Comparison of ENCODE assay signal across 15 cellular contexts in the genomic region with DNA sequence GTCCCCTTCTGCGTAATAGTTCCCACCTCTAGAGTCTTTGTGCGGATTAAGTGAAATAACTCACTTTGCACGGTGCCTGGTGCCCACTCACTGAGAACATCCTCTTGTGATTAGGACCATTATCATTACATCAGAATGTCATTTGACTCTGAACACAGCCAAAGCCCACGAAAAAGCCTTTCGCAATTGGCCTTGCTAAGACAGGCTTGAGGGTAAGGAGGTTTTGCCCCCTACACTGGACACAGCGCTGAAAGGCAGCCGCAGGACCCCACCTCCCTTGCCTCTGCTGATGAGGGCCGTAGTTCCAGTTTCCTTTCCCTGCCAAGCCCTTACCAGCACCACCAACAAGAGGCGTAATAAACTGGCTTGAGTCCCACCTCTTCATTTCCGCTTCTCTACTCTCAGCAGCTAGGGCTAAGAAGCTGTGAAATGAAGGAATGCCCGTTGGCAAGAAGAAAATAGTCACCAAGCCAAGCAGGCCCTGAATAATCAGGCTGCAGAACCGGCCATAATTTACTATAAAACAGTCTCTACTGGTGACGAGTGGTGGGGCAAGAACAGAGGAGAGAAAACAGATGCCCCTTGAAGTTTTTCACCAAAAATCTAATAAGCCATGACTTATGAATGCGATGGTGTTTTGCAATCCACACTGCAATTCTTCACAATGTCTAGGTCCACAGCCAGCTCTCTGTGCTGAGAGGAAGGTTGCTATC. TPM values are rescaled to one million over a fixed set of nuclear protein-coding genes. Genes with fewer than 3 reads are reported as not detected.
A peak's percentile ranks its signal among the peaks of the same experiment; 100 is the strongest.
DNase-seq lines count a peak whose midpoint lies in the region; ATAC-seq and TF ChIP-seq lines count a peak whose summit lies in the region.
"Had no signal": no experiment of that assay in that cellular context is flagged by ENCODE, and none has a peak within 500 bp of the region (broad histone marks: within the 10 kb centered on the region; RNA-seq: fewer than 3 reads in every experiment).

No MANE protein-coding gene starts in this region.

- no peak for ATAC-seq in GM19452 (IDR thresholded peaks at IDR 0.05; ENCODE audit: unreplicated experiment)
- ATAC-seq: CD8-positive, alpha-beta T cell; PC-3 had no signal

- peak; percentile 29 for DNase-seq in AG20443 (ENCODE audit: low spot score)
- DNase-seq in NOMO-1 (lab: John Stamatoyannopoulos, UW; ENCODE audit: unreplicated experiment in 2 of 2), result peak; percentile 73 to 75
- peak; percentile 80 for DNase-seq in fibroblast of mammary gland (ENCODE audit: low read depth)
- DNase-seq in posterior vena cava (ENCODE audit: low spot score), result peak; percentile 81
- DNase-seq in activated CD4-positive, CD25-positive, alpha-beta regulatory T cell (lab: John Stamatoyannopoulos, UW), result no peak
- DNase-seq in WERI-Rb-1, result no peak
- DNase-seq in NK-92 (lab: John Stamatoyannopoulos, UW; ENCODE audit: unreplicated experiment), result no peak
- DNase-seq: activated CD4-positive, CD25-positive, alpha-beta regulatory T cell treated with anti-CD3 and anti-CD28 coated beads, Interleukin-2, amount 50 U/mL, for 72 hours; activated naive CD4-positive, alpha-beta T cell treated with anti-CD3 and anti-CD28 coated beads for 36 hours; CD8-positive, alpha-beta T cell; effector CD4-positive, alpha-beta T cell; PC-3 had no signal

- H3K4me3 ChIP-seq in fibroblast of mammary gland (ENCODE audit: control insufficient read depth, low read depth, low read length), result no peak overlapping the region
- H3K4me3 ChIP-seq in WERI-Rb-1 (ENCODE audit: low read depth, low read length), result no peak overlapping the region
- H3K4me3 ChIP-seq: tibial nerve had no signal

- intact Hi-C loops in posterior vena cava (cut with DNase I), result no loop called here

- TF ChIP-seq CTCF in fibroblast of mammary gland (conservative IDR thresholded peaks at IDR 0.05; ENCODE audit: control insufficient read depth, insufficient read depth, low read depth, low read length) (no peak), WERI-Rb-1 (IDR thresholded peaks at IDR 0.05; ENCODE audit: low read depth, low read length) (no peak)

- H3K27me3 ChIP-seq in WERI-Rb-1 (ENCODE audit: insufficient read depth, low read depth, severe bottlenecking), result no peaks in the 10 kb centered on the region
- H3K27me3 ChIP-seq: neutrophil, tibial nerve had no signal

- H3K27ac ChIP-seq in WERI-Rb-1, result no peak overlapping the region
- H3K27ac ChIP-seq: neutrophil, tibial nerve had no signal

- H3K36me3 ChIP-seq in WERI-Rb-1, result no peaks in the 10 kb centered on the region
- H3K36me3 ChIP-seq: neutrophil, tibial nerve had no signal

- no peaks in the 10 kb centered on the region for H3K9me3 ChIP-seq in WERI-Rb-1 (ENCODE audit: severe bottlenecking)
- H3K9me3 ChIP-seq: neutrophil had no signal

RNA-seq across cellular contexts. Expression of a gene that starts 53.1 kb away (rescaled TPM):
- 100 to 1,000 TPM; 105 to 129 TPM for total RNA-seq in posterior vena cava

Comparison
In these comparisons a context has a peak if more than half of its experiments do, and no peak if none do; other contexts are left out.
1. DNase-seq: peak in AG20443 (single experiment), NOMO-1 (2 of 2), fibroblast of mammary gland (single experiment) and posterior vena cava (single experiment); none in activated CD4-positive, CD25-positive, alpha-beta regulatory T cell (0 of 4), WERI-Rb-1 (single experiment) and NK-92 (single experiment).